ENCODE assay signal across 8 cellular contexts in genomic region chr9:128191406-128192046, GRCh38. TPM values are rescaled to one million over a fixed set of nuclear protein-coding genes. Genes with fewer than 3 reads are reported as not detected.
A peak's percentile ranks its signal among the peaks of the same experiment; 100 is the strongest.
DNase-seq lines count a peak whose midpoint lies in the region; ATAC-seq and TF ChIP-seq lines count a peak whose summit lies in the region.

CIZ1 (minus strand) TSS chr9:128191572; CDS start chr9:128190857, 715 bp downstream.

- intact Hi-C loops in right lobe of liver (cut with DNase I): no loop called here

- H3K9me3 ChIP-seq in right lobe of liver: no peaks in the 10 kb centered on the region

- TF ChIP-seq POLR2A in right lobe of liver (IDR thresholded peaks at IDR 0.05): peak; percentile 66

- H3K4me3 Mint-ChIP-seq in activated CD4-positive, alpha-beta T cell treated with anti-CD3 and anti-CD28 coated beads, Interleukin-2, amount 10 ng/mL, durations not matched to agents 7 days and 5 days: peak within 1 kb of the TSS; percentile 93

- H3K4me3 ChIP-seq in right lobe of liver: peak within 1 kb of the TSS; percentile 93 to 98 (median 97)

- H3K4me1 Mint-ChIP-seq in activated CD4-positive, alpha-beta T cell treated with anti-CD3 and anti-CD28 coated beads, Interleukin-2, amount 10 ng/mL, durations not matched to agents 7 days and 5 days: peaks cover 36% of the 10 kb centered on the region

- H3K36me3 Mint-ChIP-seq in activated CD4-positive, alpha-beta T cell treated with anti-CD3 and anti-CD28 coated beads, Interleukin-2, amount 10 ng/mL, durations not matched to agents 7 days and 5 days (ENCODE audit: low read depth): peaks cover 19% of the 10 kb centered on the region

- DNase-seq in GM13976 (ENCODE audit: low spot score) (peak; percentile 95), NCI-H345 treated with DMSO at 0.1 percent for 48 hours (lab: John Stamatoyannopoulos, UW; ENCODE audit: unreplicated experiment) (peak; percentile 60), dermis blood vessel endothelial cell (peak; percentile 89), right lobe of liver (peak; percentile 79 to 83 (median 83))
- peak; percentile 70 for DNase-seq in activated CD4-positive, alpha-beta T cell treated with anti-CD3 and anti-CD28 coated beads, Interleukin-2, amount 10 ng/mL, durations not matched to agents 7 days and 5 days
- peak; percentile 70 to 71 for DNase-seq in stimulated activated CD4-positive, alpha-beta T cell treated with anti-CD3 and anti-CD28 coated beads, Interleukin-4, amount 100 ng/mL, for 48 hours (ENCODE audit: low read depth in 2 of 2)

- H3K27ac Mint-ChIP-seq in activated CD4-positive, alpha-beta T cell treated with anti-CD3 and anti-CD28 coated beads, Interleukin-2, amount 10 ng/mL, durations not matched to agents 7 days and 5 days: peak within 1 kb of the TSS; percentile 92

- ATAC-seq in HG02943 (IDR thresholded peaks at IDR 0.05; ENCODE audit: low read depth, unreplicated experiment): peak; percentile 68
- peak; percentile 86 to 97 (median 91) for ATAC-seq in right lobe of liver

- TF ChIP-seq CTCF in 22Rv1 (IDR thresholded peaks at IDR 0.05): peak; percentile 92
- TF ChIP-seq CTCF in GM13976 (IDR thresholded peaks at IDR 0.05; ENCODE audit: borderline replicate concordance, control extremely low read depth, extremely low read depth, insufficient read depth, missing control alignments): peak; percentile 89
- TF ChIP-seq CTCF in right lobe of liver (IDR thresholded peaks at IDR 0.05): peak; percentile 66 to 92 (median 84)

- POLR2A ChIA-PET in activated CD4-positive, alpha-beta T cell treated with anti-CD3 and anti-CD28 coated beads, Interleukin-2, amount 10 ng/mL, durations not matched to agents 7 days and 5 days (lab: Charles Lee): no interaction called here

- no peaks in the 10 kb centered on the region for H3K9me3 Mint-ChIP-seq in activated CD4-positive, alpha-beta T cell treated with anti-CD3 and anti-CD28 coated beads, Interleukin-2, amount 10 ng/mL, durations not matched to agents 7 days and 5 days

- peak within 1 kb of the TSS; percentile 92 for H3K27ac ChIP-seq in 22Rv1
- H3K27ac ChIP-seq in right lobe of liver: peak within 1 kb of the TSS; percentile 67 to 88 (median 70)

- in situ Hi-C loops in GM13976 (cut with MboI; ENCODE audit: low sequenced_read_pairs, unreplicated experiment): no loop called here

- H3K4me1 ChIP-seq in right lobe of liver: peaks cover 0 to 17% (median 5%) of the 10 kb centered on the region in 4 donors

- 0% methylated on average over 3 of the region's 71 CpGs for WGBS in right lobe of liver (ENCODE audit: insufficient coverage, low coverage, low lambda C conversion rate, missing lambda C conversion rate)

- peaks cover 4% of the 10 kb centered on the region for H3K27me3 Mint-ChIP-seq in activated CD4-positive, alpha-beta T cell treated with anti-CD3 and anti-CD28 coated beads, Interleukin-2, amount 10 ng/mL, durations not matched to agents 7 days and 5 days

- no peaks in the 10 kb centered on the region for H3K27me3 ChIP-seq in right lobe of liver

- H3K36me3 ChIP-seq in right lobe of liver: peaks cover 0 to 10% (median 0%) of the 10 kb centered on the region in 4 donors

- CTCF ChIA-PET in activated CD4-positive, alpha-beta T cell treated with anti-CD3 and anti-CD28 coated beads, Interleukin-2, amount 10 ng/mL, durations not matched to agents 7 days and 5 days (lab: Charles Lee): interaction anchor here (0.7 to 2.2 kb wide), 8 partner anchors 8 to 250 kb away, joined by 3 to 12 read pairs (median 4); no protein-coding TSS in a partner anchor

RNA-seq across cellular contexts. Expression of gene CIZ1, which starts in this region (rescaled TPM):
- 100 to 1,000 TPM; 128 to 129 TPM for total RNA-seq in activated CD4-positive, alpha-beta T cell treated with anti-CD3 and anti-CD28 coated beads, Interleukin-2, amount 10 ng/mL, durations not matched to agents 7 days and 5 days
- total RNA-seq in dermis blood vessel endothelial cell (16.7 and 37.9 TPM in 2 replicates), right lobe of liver (10 to 100 TPM; 15.9 to 33.5 (median 24.0) TPM)

Comparison
In these comparisons a context has a peak if more than half of its experiments do, and no peak if none do; other contexts are left out.
1. Peak in every context shown above with its lines: DNase-seq, ATAC-seq, H3K4me3 ChIP-seq and H3K27ac ChIP-seq.